In the genomic region with DNA sequence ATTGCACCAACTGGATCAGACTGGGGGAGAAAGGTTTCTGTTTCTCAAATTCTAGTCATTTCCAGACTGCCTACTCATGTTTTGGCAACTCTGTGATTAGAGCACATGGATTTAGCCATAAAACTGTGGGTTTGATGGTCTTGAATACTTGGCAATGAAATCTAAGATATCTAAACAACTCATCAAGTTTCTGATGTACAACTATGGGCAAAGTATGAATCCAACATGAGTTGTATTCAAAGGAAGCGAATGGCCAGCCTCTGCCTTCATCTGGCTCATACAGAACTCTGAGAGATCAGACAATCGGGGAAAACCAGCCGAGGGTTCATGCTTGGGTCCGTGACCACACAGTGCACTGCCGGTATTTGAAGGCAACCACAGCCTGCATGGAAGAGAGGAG, we compare ENCODE assay signal across 15 cellular contexts.
DNase-seq lines count a peak whose midpoint lies in the region; ATAC-seq and TF ChIP-seq lines count a peak whose summit lies in the region.
"Had no signal": no experiment of that assay in that cellular context is flagged by ENCODE, and none has a peak within 500 bp of the region (broad histone marks: within the 10 kb centered on the region; RNA-seq: fewer than 3 reads in every experiment).

No MANE protein-coding gene starts in this region.

- H3K9me3 ChIP-seq in skeletal muscle satellite cell (replicated peaks; ENCODE audit: low read length), result no peaks in the 10 kb centered on the region
- H3K9me3 ChIP-seq: Peyer's patch had no signal

- TF ChIP-seq CTCF in fibroblast of mammary gland (conservative IDR thresholded peaks at IDR 0.05; ENCODE audit: control insufficient read depth, insufficient read depth, low read depth, low read length), result no peak

- peak overlapping the region; percentile 78 for H3K9ac ChIP-seq in skeletal muscle satellite cell (ENCODE audit: low read depth, low read length)

- H3K4me1 ChIP-seq in skeletal muscle satellite cell (ENCODE audit: control insufficient read depth, insufficient read depth, low read length), result peaks cover 77% of the 10 kb centered on the region
- H3K4me1 ChIP-seq: Peyer's patch had no signal

- H3K4me2 ChIP-seq in skeletal muscle satellite cell (ENCODE audit: low read length), result peak overlapping the region; percentile 71

- H3K27me3 ChIP-seq in skeletal muscle satellite cell (ENCODE audit: control insufficient read depth, insufficient read depth, low read length), result no peaks in the 10 kb centered on the region
- H3K27me3 ChIP-seq: Peyer's patch had no signal

- DNase-seq in EH (ENCODE audit: low read depth) (peak; percentile 99), RPMI7951 (ENCODE audit: low read depth) (peak; percentile 97), fibroblast of mammary gland (ENCODE audit: low read depth) (peak; percentile 98), AML-193 (lab: John Stamatoyannopoulos, UW) (no peak), SIG-M5 (lab: John Stamatoyannopoulos, UW) (no peak)
- DNase-seq: KBM-7, NCI-H1105, NCI-H82, nephron progenitor cell, Peyer's patch, WERI-Rb-1 had no signal

- H3K4me3 ChIP-seq in fibroblast of mammary gland (ENCODE audit: control insufficient read depth, low read depth, low read length), result no peak overlapping the region
- H3K4me3 ChIP-seq in skeletal muscle satellite cell (ENCODE audit: low read length), result peak overlapping the region; percentile 19
- H3K4me3 ChIP-seq: Peyer's patch had no signal

- H3K36me3 ChIP-seq in skeletal muscle satellite cell (ENCODE audit: insufficient read depth, low read length), result no peaks in the 10 kb centered on the region
- H3K36me3 ChIP-seq: Peyer's patch, WERI-Rb-1 had no signal

- ATAC-seq in GM21619 (IDR thresholded peaks at IDR 0.05; ENCODE audit: unreplicated experiment) (no peak), HG02642 (IDR thresholded peaks at IDR 0.05; ENCODE audit: poor library complexity, unreplicated experiment) (no peak)
- ATAC-seq: activated T-helper 17 cell treated with anti-CD3 and anti-CD28 coated beads, Interleukin-2, amount 50 U/mL, for 72 hours had no signal

Comparison
In these comparisons a context has a peak if more than half of its experiments do, and no peak if none do; other contexts are left out.
1. DNase-seq: peak in EH (single experiment), RPMI7951 (single experiment) and fibroblast of mammary gland (single experiment); none in AML-193 (0 of 2) and SIG-M5 (single experiment).